In genomic region chr5:108670591-108671335, GRCh38 we compare ENCODE assay signal across 17 cellular contexts.
DNase-seq lines count a peak whose midpoint lies in the region; FAIRE-seq and TF ChIP-seq lines count a peak whose summit lies in the region.
"Had no signal": no experiment of that assay in that cellular context is flagged by ENCODE, and none has a peak within 500 bp of the region (broad histone marks: within the 10 kb centered on the region; RNA-seq: fewer than 3 reads in every experiment).

No MANE protein-coding gene starts in this region.

- no peak overlapping the region for H4K5ac ChIP-seq in H1 (ENCODE audit: insufficient read length, low read depth, low read length)

- no peak overlapping the region for H2AK5ac ChIP-seq in H1 (ENCODE audit: low read depth, low read length)

- H2BK15ac ChIP-seq in H1 (ENCODE audit: low read length) = 0 out of 2 replicates have a peak overlapping the region, but pooled peaks have one; percentile 34

- 78% methylated on average over 7 of the region's 7 CpGs; no CpG with 5 or more reads in 1 of the 2 experiments for WGBS in H1 (ENCODE audit: extremely low coverage in 1 of 2, insufficient coverage in 1 of 2, insufficient read length in 1 of 2, insufficient replicate concordance in 2 of 2, low coverage in 1 of 2, low lambda C conversion rate in 2 of 2, missing lambda C conversion rate in 1 of 2), 2 experiments

- H4K91ac ChIP-seq in H1 (replicated peaks; ENCODE audit: insufficient read length, low read length) = no peak overlapping the region

- DNase-seq in NCI-H69 (lab: John Stamatoyannopoulos, UW) = peak; percentile 27
- DNase-seq in H1 (ENCODE audit: low read depth in 1 of 2, low spot score in 2 of 2) = no peak
- DNase-seq in nephron progenitor cell = no peak
- DNase-seq in superior temporal gyrus (ENCODE audit: extremely low spot score) = peak; percentile 38
- DNase-seq in HCEC 1CT = no peak
- no peak for DNase-seq in WERI-Rb-1
- DNase-seq in DMS114 treated with DMSO at 0.1 percent for 48 hours (lab: John Stamatoyannopoulos, UW; ENCODE audit: unreplicated experiment) = no peak
- DNase-seq: activated CD4-positive, alpha-beta T cell treated with anti-CD3 and anti-CD28 coated beads, Interleukin-2, amount 50 U/mL, for 1 hour; amniotic stem cell; CD8-positive, alpha-beta memory T cell; DND-41; Kasumi-1; NCI-H524; ovary; SW 1271 had no signal

- no peak overlapping the region for H2BK120ac ChIP-seq in H1 (replicated peaks; ENCODE audit: low read depth, low read length)

- H3K27ac Mint-ChIP-seq in nephron progenitor cell = peak overlapping the region; percentile 1
- H3K27ac Mint-ChIP-seq: CD8-positive, alpha-beta memory T cell had no signal

- TF ChIP-seq CTCF in H1 (IDR thresholded peaks at IDR 0.05; ENCODE audit: control extremely low read depth in 1 of 3, insufficient read depth in 1 of 3, low read depth in 1 of 3, low read length in 3 of 3) (no peak), nephron progenitor cell (IDR thresholded peaks at IDR 0.05) (no peak), WERI-Rb-1 (IDR thresholded peaks at IDR 0.05; ENCODE audit: low read depth, low read length) (no peak)

- no peak overlapping the region for H3K56ac ChIP-seq in H1 (replicated peaks; ENCODE audit: insufficient read length, low read depth, low read length)

- no peaks in the 10 kb centered on the region for H3K23me2 ChIP-seq in H1 (ENCODE audit: low read depth, low read length)

- no peak overlapping the region for H2BK5ac ChIP-seq in H1 (ENCODE audit: low read depth, low read length)

- no peak for TF ChIP-seq RAD21 in H1 (IDR thresholded peaks at IDR 0.05 in 1 of 2, conservative IDR thresholded peaks at IDR 0.05 in 1 of 2; ENCODE audit: low read depth in 2 of 2, low read length in 2 of 2)

- TF ChIP-seq POLR2A in H1 (IDR thresholded peaks at IDR 0.05; ENCODE audit: control extremely low read depth in 1 of 2, low read depth in 2 of 2, low read length in 2 of 2) = no peak

- no peak overlapping the region for H3K18ac ChIP-seq in H1 (ENCODE audit: extremely low read depth, low read length)

- no peak overlapping the region for H3K4me2 ChIP-seq in H1 (ENCODE audit: insufficient read depth in 1 of 2, low read depth in 2 of 2, low read length in 2 of 2)

- no peak for TF ChIP-seq EP300 in H1 (IDR thresholded peaks at IDR 0.05; ENCODE audit: borderline replicate concordance in 1 of 2, low read depth in 2 of 2, low read length in 2 of 2)

- H2BK12ac ChIP-seq in H1 (ENCODE audit: low read depth, low read length) = no peak overlapping the region

- no peak overlapping the region for H3K4ac ChIP-seq in H1 (replicated peaks; ENCODE audit: insufficient read length, low read depth, low read length)

- peaks cover 0 to 5% (median 0%) of the 10 kb centered on the region in 4 experiments; a peak in 3 of 7 replicates for H3K27me3 ChIP-seq in H1 (replicated peaks in 1 of 4; ENCODE audit: control insufficient read depth in 3 of 4, extremely low read depth in 1 of 4, insufficient read depth in 3 of 4, low read length in 3 of 4)
- no peaks in the 10 kb centered on the region for H3K27me3 ChIP-seq in WERI-Rb-1 (ENCODE audit: insufficient read depth, low read depth, severe bottlenecking)
- H3K27me3 ChIP-seq: ovary had no signal

- no peak overlapping the region for H2BK20ac ChIP-seq in H1 (ENCODE audit: low read length)

- no peak overlapping the region for H3K9ac ChIP-seq in H1 (replicated peaks in 1 of 4; ENCODE audit: extremely low read depth in 1 of 4, low read depth in 3 of 4, low read length in 3 of 4)

- FAIRE-seq in H1 (lab: Jason Lieb, UNC) = no peak

- H3K4me3 Mint-ChIP-seq in nephron progenitor cell = no peak overlapping the region
- H3K4me3 Mint-ChIP-seq: CD8-positive, alpha-beta memory T cell; central memory CD8-positive, alpha-beta T cell had no signal

- H3K27ac ChIP-seq in H1 (ENCODE audit: low read depth, low read length) (no peak overlapping the region), WERI-Rb-1 (no peak overlapping the region)
- H3K27ac ChIP-seq: ovary, thoracic aorta had no signal

- H4K20me1 ChIP-seq in H1 (replicated peaks in 1 of 2; ENCODE audit: control insufficient read depth in 1 of 2, insufficient read depth in 2 of 2, low read length in 2 of 2) = no peaks in the 10 kb centered on the region

- no peaks in the 10 kb centered on the region for H3K79me2 ChIP-seq in H1 (ENCODE audit: control insufficient read depth in 1 of 2, insufficient read depth in 2 of 2, low read length in 2 of 2)

- H3K36me3 ChIP-seq in H1 (ENCODE audit: control insufficient read depth in 2 of 4, insufficient read depth in 4 of 4, low read length in 3 of 4) (no peaks in the 10 kb centered on the region), WERI-Rb-1 (no peaks in the 10 kb centered on the region)
- H3K36me3 ChIP-seq: ovary, thoracic aorta had no signal

- no peak overlapping the region for H2AFZ ChIP-seq in H1 (ENCODE audit: low read length)

- peaks cover 0 to 5% (median 0%) of the 10 kb centered on the region in 4 experiments; a peak in 1 of 7 replicates for H3K4me1 ChIP-seq in H1 (replicated peaks in 1 of 4; ENCODE audit: control insufficient read depth in 3 of 4, insufficient read depth in 4 of 4, low read length in 3 of 4)

- H3K4me3 ChIP-seq in H1 (ENCODE audit: extremely low read depth in 1 of 4, insufficient read depth in 2 of 4, low read depth in 3 of 4, low read length in 4 of 4) (no peak overlapping the region), WERI-Rb-1 (ENCODE audit: low read depth, low read length) (no peak overlapping the region)
- H3K4me3 ChIP-seq: ovary, thoracic aorta had no signal

- CTCF ChIA-PET in H1 (lab: Charles Lee; ENCODE audit: partially characterized antibody) = interaction anchor here (2.8 kb wide), 1 partner anchor 10 kb away, joined by 8 read pairs; no protein-coding TSS in a partner anchor

- no peak overlapping the region for H3K14ac ChIP-seq in H1 (ENCODE audit: insufficient read length)

- no peaks in the 10 kb centered on the region for H3K36me3 Mint-ChIP-seq in nephron progenitor cell (ENCODE audit: low read depth)
- H3K36me3 Mint-ChIP-seq: CD8-positive, alpha-beta memory T cell had no signal

- POLR2A ChIA-PET in H1 (lab: Charles Lee; ENCODE audit: partially characterized antibody) = no interaction called here

- peaks cover 20% of the 10 kb centered on the region for H3K4me1 Mint-ChIP-seq in nephron progenitor cell
- H3K4me1 Mint-ChIP-seq: CD8-positive, alpha-beta memory T cell; central memory CD8-positive, alpha-beta T cell had no signal

- no peaks in the 10 kb centered on the region for H3K9me3 ChIP-seq in H1 (ENCODE audit: insufficient read depth in 2 of 2, low read depth in 1 of 2, low read length in 1 of 2)
- no peaks in the 10 kb centered on the region for H3K9me3 ChIP-seq in WERI-Rb-1 (ENCODE audit: severe bottlenecking)
- H3K9me3 ChIP-seq: ovary, thoracic aorta had no signal

- H3K23ac ChIP-seq in H1 (ENCODE audit: insufficient read length) = no peak overlapping the region

- no peaks in the 10 kb centered on the region for H3K79me1 ChIP-seq in H1 (ENCODE audit: low read depth, low read length)

- H4K8ac ChIP-seq in H1 (ENCODE audit: extremely low read depth, insufficient read depth, low read length) = no peak overlapping the region

- H3K27me3 Mint-ChIP-seq in nephron progenitor cell (ENCODE audit: low read depth, poor library complexity) = peaks cover 4% of the 10 kb centered on the region

- H3K9me3 Mint-ChIP-seq in nephron progenitor cell = peaks cover 7% of the 10 kb centered on the region
- H3K9me3 Mint-ChIP-seq: central memory CD8-positive, alpha-beta T cell had no signal

TF ChIP-seq in H1, 55 proteins besides CTCF, POLR2A, EP300 and RAD21:
- TF ChIP-seq GTF2F1 (IDR thresholded peaks at IDR 0.05; ENCODE audit: borderline replicate concordance, low read depth, low read length) = no peak
- TF ChIP-seq USF2 (IDR thresholded peaks at IDR 0.05; ENCODE audit: low read length) = no peak
- no peak for TF ChIP-seq ASH2L (IDR thresholded peaks at IDR 0.05; ENCODE audit: low read length)
- no peak for TF ChIP-seq CBX8 (IDR thresholded peaks at IDR 0.05; ENCODE audit: borderline replicate concordance, low read depth, low read length)
- no peak for TF ChIP-seq EZH2 (IDR thresholded peaks at IDR 0.05; ENCODE audit: low read depth, low read length, severe bottlenecking)
- no peak for TF ChIP-seq SAP30 (IDR thresholded peaks at IDR 0.05; ENCODE audit: insufficient read depth, insufficient replicate concordance, low read length)
- no peak for TF ChIP-seq NANOG (IDR thresholded peaks at IDR 0.05; ENCODE audit: insufficient read depth, low read depth, low read length, poor library complexity, severe bottlenecking)
- no peak for TF ChIP-seq SP4 (IDR thresholded peaks at IDR 0.05; ENCODE audit: low read length)
- no peak for TF ChIP-seq TBP (IDR thresholded peaks at IDR 0.05; ENCODE audit: low read depth, low read length)
- no peak for TF ChIP-seq SUZ12 (IDR thresholded peaks at IDR 0.05; ENCODE audit: low read length)
- TF ChIP-seq SIX5 (IDR thresholded peaks at IDR 0.05; ENCODE audit: low read depth, low read length) = no peak
- TF ChIP-seq KDM5A (IDR thresholded peaks at IDR 0.05; ENCODE audit: low read length) = no peak
- TF ChIP-seq BRCA1 (IDR thresholded peaks at IDR 0.05; ENCODE audit: low read depth, low read length) = no peak
- no peak for TF ChIP-seq HDAC6 (IDR thresholded peaks at IDR 0.05; ENCODE audit: low read depth, low read length)
TF ChIP-seq in H1: peak in this region for 0.

Comparison
In these comparisons a context has a peak if more than half of its experiments do, and no peak if none do; other contexts are left out.
1. DNase-seq: peak in NCI-H69 (single experiment) and superior temporal gyrus (single experiment); none in H1 (0 of 2), nephron progenitor cell (single experiment), HCEC 1CT (single experiment), WERI-Rb-1 (single experiment) and DMS114 treated with DMSO at 0.1 percent for 48 hours (single experiment).